12 cellular contexts compared by ENCODE assay signal in genomic region chr1:205183676-205184335, GRCh38. TPM values are rescaled to one million over a fixed set of nuclear protein-coding genes. Genes with fewer than 3 reads are reported as not detected.
DNase-seq lines count a peak whose midpoint lies in the region; ATAC-seq, FAIRE-seq and TF ChIP-seq lines count a peak whose summit lies in the region.
"Had no signal": no experiment of that assay in that cellular context is flagged by ENCODE, and none has a peak within 500 bp of the region (broad histone marks: within the 10 kb centered on the region; RNA-seq: fewer than 3 reads in every experiment).

No MANE protein-coding gene starts in this region.

- H3K4me1 Mint-ChIP-seq in brain = peaks cover 35% of the 10 kb centered on the region

- TF ChIP-seq CTCF in IMR-90 (conservative IDR thresholded peaks at IDR 0.05; ENCODE audit: low read depth, low read length) (no peak), brain (conservative IDR thresholded peaks at IDR 0.05) (no peak), OCI-LY7 (conservative IDR thresholded peaks at IDR 0.05; ENCODE audit: low read length) (no peak)

- H2AFZ ChIP-seq in IMR-90 (replicated peaks; ENCODE audit: low read length, poor library complexity) (no peak overlapping the region), OCI-LY7 (ENCODE audit: low read length) (no peak overlapping the region)

- H3K9me2 ChIP-seq in OCI-LY7 (ENCODE audit: insufficient read depth, low read length) = no peaks in the 10 kb centered on the region

- no peaks in the 10 kb centered on the region for H3K9me3 Mint-ChIP-seq in brain

- H3K4me1 ChIP-seq in IMR-90 (ENCODE audit: control insufficient read depth, insufficient read depth, low read length) (peaks cover 11% of the 10 kb centered on the region), muscle layer of duodenum (ENCODE audit: control insufficient read depth in 1 of 2, insufficient read depth in 2 of 2, low read length in 2 of 2) (peaks cover 0 to 15% of the 10 kb centered on the region in 2 donors), mesendoderm (ENCODE audit: control insufficient read depth, low read depth, low read length) (no peaks in the 10 kb centered on the region), OCI-LY7 (ENCODE audit: insufficient read depth, low read length, poor library complexity, severe bottlenecking) (no peaks in the 10 kb centered on the region)
- H3K4me1 ChIP-seq: right lobe of liver had no signal

- no peak overlapping the region for H2AK9ac ChIP-seq in IMR-90 (replicated peaks; ENCODE audit: low read depth, low read length, poor library complexity)

- H3K79me2 ChIP-seq in mesendoderm (ENCODE audit: control insufficient read depth, insufficient read depth, low read length) = no peaks in the 10 kb centered on the region
- H3K79me2 ChIP-seq in OCI-LY7 (ENCODE audit: insufficient read depth, low read depth, low read length) = no peaks in the 10 kb centered on the region

- peaks cover 6% of the 10 kb centered on the region; the same call in 1 of the 2 replicates for H3K36me3 ChIP-seq in IMR-90 (ENCODE audit: control insufficient read depth, insufficient read depth, low read length)
- H3K36me3 ChIP-seq in muscle layer of duodenum (ENCODE audit: control insufficient read depth in 1 of 2, insufficient read depth in 2 of 2, low read length in 2 of 2) = peaks cover 6% of the 10 kb centered on the region in 2 donors
- no peaks in the 10 kb centered on the region for H3K36me3 ChIP-seq in mesendoderm (ENCODE audit: control insufficient read depth, insufficient read depth, low read length)
- 0 out of 2 replicates have a peak, but pooled peaks cover 4% of the 10 kb centered on the region for H3K36me3 ChIP-seq in OCI-LY7 (ENCODE audit: insufficient read depth, low read length)
- H3K36me3 ChIP-seq: right lobe of liver had no signal

- H2BK5ac ChIP-seq in IMR-90 (ENCODE audit: low read depth, low read length, poor library complexity, severe bottlenecking) = peak overlapping the region; percentile 72
- H2BK5ac ChIP-seq in mesendoderm (ENCODE audit: low read length) = no peak overlapping the region

- H4K20me1 ChIP-seq in IMR-90 (ENCODE audit: insufficient read depth, low read length) = 0 out of 2 replicates have a peak, but pooled peaks cover 5% of the 10 kb centered on the region
- H4K20me1 ChIP-seq in OCI-LY7 (ENCODE audit: insufficient read depth, low read length) = no peaks in the 10 kb centered on the region

- no peak overlapping the region for H3K4me2 ChIP-seq in IMR-90 (ENCODE audit: low read depth, low read length)
- no peak overlapping the region for H3K4me2 ChIP-seq in mesendoderm (ENCODE audit: low read length)
- no peak overlapping the region for H3K4me2 ChIP-seq in OCI-LY7 (ENCODE audit: low read length)

- POLR2A ChIA-PET in IMR-90 (lab: Charles Lee; ENCODE audit: unreplicated experiment) = no interaction called here
- POLR2A ChIA-PET in OCI-LY7 (lab: Charles Lee) = interaction anchor here (1.3 kb wide), 1 partner anchor 61 kb away, joined by 3 read pairs; no protein-coding TSS in a partner anchor

- H3K27ac ChIP-seq in IMR-90 (ENCODE audit: insufficient read depth, low read length) = peak overlapping the region; percentile 39; the same call in 1 of the 2 replicates
- H3K27ac ChIP-seq in muscle layer of duodenum (ENCODE audit: low read length) = peak overlapping the region; percentile 19
- no peak overlapping the region for H3K27ac ChIP-seq in mesendoderm (ENCODE audit: low read depth, low read length)
- no peak overlapping the region for H3K27ac ChIP-seq in OCI-LY7 (ENCODE audit: low read depth, low read length, poor library complexity, severe bottlenecking)
- H3K27ac ChIP-seq: right lobe of liver, WERI-Rb-1 had no signal

- FAIRE-seq in RCC 7860 (lab: Jason Lieb, UNC) = no peak

- peak overlapping the region; percentile 24; the same call in 1 of the 2 replicates for H4K91ac ChIP-seq in IMR-90 (ENCODE audit: insufficient read depth, low read depth, low read length)

- peak; percentile 46 for ATAC-seq in IMR-90 (ENCODE audit: low read depth)
- no peak for ATAC-seq in GM19463 (IDR thresholded peaks at IDR 0.05; ENCODE audit: unreplicated experiment)
- ATAC-seq: right lobe of liver had no signal

- H3K9ac ChIP-seq in IMR-90 (ENCODE audit: low read depth, low read length) (no peak overlapping the region), mesendoderm (ENCODE audit: low read length) (no peak overlapping the region)

- peak overlapping the region; percentile 9; the same call in 1 of the 2 replicates for H3K18ac ChIP-seq in IMR-90 (ENCODE audit: low read depth, low read length)
- no peak overlapping the region for H3K18ac ChIP-seq in mesendoderm (ENCODE audit: low read length)

- dilution Hi-C loops in IMR-90 (cut with HindIII; ENCODE audit: low sequenced_read_pairs, unreplicated experiment) = no loop called here

- in situ Hi-C loops in IMR-90 (cut with MboI; ENCODE audit: low sequenced_read_pairs) = no loop called here

- H2AK5ac ChIP-seq in IMR-90 (ENCODE audit: low read depth, low read length) (peak overlapping the region; percentile 1; the same call in 1 of the 2 replicates), mesendoderm (ENCODE audit: low read length) (no peak overlapping the region)

- 0 out of 2 replicates have a peak overlapping the region, but pooled peaks have one; percentile 31 for H3K23ac ChIP-seq in IMR-90 (ENCODE audit: low read depth, low read length)
- H3K23ac ChIP-seq in mesendoderm (ENCODE audit: low read length) = no peak overlapping the region

- peaks cover 12% of the 10 kb centered on the region for H3K9me1 ChIP-seq in IMR-90 (ENCODE audit: insufficient read depth, low read length)

- H2BK120ac ChIP-seq in IMR-90 (ENCODE audit: low read depth, low read length) = peak overlapping the region; percentile 20
- no peak overlapping the region for H2BK120ac ChIP-seq in mesendoderm (ENCODE audit: low read depth, low read length)

- H3K56ac ChIP-seq in IMR-90 (ENCODE audit: extremely low read depth, insufficient read depth, low read length) (no peak overlapping the region), mesendoderm (ENCODE audit: low read length) (no peak overlapping the region)

- no peaks in the 10 kb centered on the region for H3K9me3 ChIP-seq in IMR-90 (ENCODE audit: control insufficient read depth, insufficient read depth, low read length)
- H3K9me3 ChIP-seq in muscle layer of duodenum (ENCODE audit: control insufficient read depth in 1 of 2, low read length in 2 of 2) = no peaks in the 10 kb centered on the region
- H3K9me3 ChIP-seq in OCI-LY7 (ENCODE audit: low read length) = no peaks in the 10 kb centered on the region
- H3K9me3 ChIP-seq: right lobe of liver had no signal

- no peak overlapping the region for H2BK20ac ChIP-seq in IMR-90 (ENCODE audit: low read depth, low read length)

- CTCF ChIA-PET in IMR-90 (lab: Yijun Ruan, JAX) (interaction anchor here (0.7 kb wide), 1 partner anchor 590 kb away, joined by 8 read pairs; no protein-coding TSS in a partner anchor), OCI-LY7 (lab: Charles Lee; ENCODE audit: unreplicated experiment) (no interaction called here)

- H3K79me1 ChIP-seq in IMR-90 (ENCODE audit: low read depth in 1 of 2, low read length in 2 of 2) = peaks cover 37 to 79% of the 10 kb centered on the region in 2 experiments
- peaks cover 2% of the 10 kb centered on the region for H3K79me1 ChIP-seq in mesendoderm (ENCODE audit: low read length)

- no peak overlapping the region for H4K5ac ChIP-seq in IMR-90 (ENCODE audit: low read depth, low read length)
- H4K5ac ChIP-seq in mesendoderm (ENCODE audit: low read length) = no peak overlapping the region

- peak overlapping the region; percentile 12 to 89 (median 71) for H3K27ac Mint-ChIP-seq in brain

- no peak overlapping the region; the same call in 1 of the 2 replicates for H3K4ac ChIP-seq in IMR-90 (ENCODE audit: low read depth, low read length)
- H3K4ac ChIP-seq in mesendoderm (ENCODE audit: low read depth, low read length) = no peak overlapping the region

- H3K27me3 ChIP-seq in IMR-90 (ENCODE audit: control insufficient read depth, insufficient read depth, low read length) (no peaks in the 10 kb centered on the region), muscle layer of duodenum (ENCODE audit: low read depth, low read length) (no peaks in the 10 kb centered on the region), mesendoderm (ENCODE audit: insufficient read depth, low read length, poor library complexity) (no peaks in the 10 kb centered on the region)
- H3K27me3 ChIP-seq: right lobe of liver had no signal

- no peak for TF ChIP-seq RAD21 in IMR-90 (IDR thresholded peaks at IDR 0.05; ENCODE audit: low read length)

- H3K14ac ChIP-seq in IMR-90 (replicated peaks; ENCODE audit: low read depth, low read length) = peak overlapping the region; percentile 66; the same call in 1 of the 2 replicates

- H2BK15ac ChIP-seq in IMR-90 (ENCODE audit: low read depth, low read length) (peak overlapping the region; percentile 20; the same call in 1 of the 3 replicates), mesendoderm (replicated peaks; ENCODE audit: low read depth) (no peak overlapping the region)

- no peaks in the 10 kb centered on the region for H3K27me3 Mint-ChIP-seq in brain

- WGBS in IMR-90 (ENCODE audit: extremely low coverage in 2 of 2, insufficient read length in 1 of 2), 2 experiments = no CpG with 5 or more reads among the region's 4 CpGs
- WGBS in mesendoderm (ENCODE audit: extremely low coverage, insufficient coverage, low lambda C conversion rate) = no CpG with 5 or more reads among the region's 4 CpGs

- BruUV-seq in IMR-90 (replicated peaks; lab: Mats Ljungman, UMichigan) = no TSS peak
- no TSS peak for BruUV-seq in OCI-LY7 (replicated peaks; lab: Mats Ljungman, UMichigan)

- no peak overlapping the region for H3K4me3 Mint-ChIP-seq in brain

- H3K4me3 ChIP-seq in IMR-90 (ENCODE audit: insufficient read depth, low read depth, low read length) (no peak overlapping the region), muscle layer of duodenum (ENCODE audit: low read depth in 1 of 2, low read length in 2 of 2) (no peak overlapping the region), mesendoderm (ENCODE audit: low read length) (no peak overlapping the region), OCI-LY7 (ENCODE audit: low read depth, low read length, poor library complexity, severe bottlenecking) (no peak overlapping the region)
- H3K4me3 ChIP-seq: right lobe of liver had no signal

- peaks cover 73% of the 10 kb centered on the region for H3K36me3 Mint-ChIP-seq in brain

- intact Hi-C loops in IMR-90 (cut with micrococcal nuclease) (no loop called here), OCI-LY7 (cut with micrococcal nuclease; ENCODE audit: unreplicated experiment) (no loop called here)

- DNase-seq in AG08396 (ENCODE audit: low spot score) (peak; percentile 10), IMR-90 (peak; percentile 54), mesendoderm (no peak), RCC 7860 (ENCODE audit: low spot score) (no peak), OCI-LY7 (ENCODE audit: low spot score) (no peak)
- DNase-seq: cortex of kidney, NCI-H526 treated with DMSO at 0.1 percent for 48 hours, right lobe of liver, WERI-Rb-1 had no signal

- TF ChIP-seq POLR2A in IMR-90 (IDR thresholded peaks at IDR 0.05; ENCODE audit: low read depth, low read length) = no peak

- H4K8ac ChIP-seq in IMR-90 (ENCODE audit: low read depth in 2 of 2, low read length in 2 of 2) (no peak overlapping the region; a peak in 1 of 4 replicates), mesendoderm (ENCODE audit: low read depth, low read length) (no peak overlapping the region)

RNA-seq across cellular contexts. Expression of gene DSTYK, which starts 27.7 kb away (rescaled TPM):
- total RNA-seq in IMR-90 (2012; rRNA removed) = 18.3 and 19.2 TPM in 2 replicates
- polyA plus RNA-seq in IMR-90 (2012; rRNA removed) = 7.2 and 8.0 TPM in 2 replicates
- 2.9 and 3.2 TPM in 2 replicates for polyA plus RNA-seq in IMR-90 (2012; cell fraction: cytosol; rRNA removed)
- 1.8 and 5.1 TPM in 2 replicates for polyA plus RNA-seq in IMR-90 (2012; cell fraction: nucleus; rRNA removed; ENCODE audit: low replicate concordance)
- polyA plus RNA-seq in brain (ENCODE audit: insufficient read depth, low read depth, low replicate concordance) = 9.4 TPM
- polyA plus RNA-seq in mesendoderm (2013, experiment 1 of 2) = 3.8 TPM
- polyA plus RNA-seq in mesendoderm (2013, experiment 2 of 2) = 3.6 TPM
- 4.7 and 5.0 TPM in 2 replicates for total RNA-seq in OCI-LY7 (2014; rRNA removed; shearing (Covaris generic))
- total RNA-seq in OCI-LY7 (2022) = 6.6 TPM in 2 replicates

RNA-seq across cellular contexts. Expression of gene TMCC2, which starts 43.9 kb away (rescaled TPM):
- total RNA-seq in IMR-90 (2012; rRNA removed) (2.0 and 2.2 TPM in 2 replicates), OCI-LY7 (2022) (5.2 and 6.2 TPM in 2 replicates)
- polyA plus RNA-seq in IMR-90 (2012; rRNA removed) (4.2 and 4.6 TPM in 2 replicates), brain (ENCODE audit: insufficient read depth, low read depth, low replicate concordance) (106 TPM)
- 4.5 and 5.0 TPM in 2 replicates for polyA plus RNA-seq in IMR-90 (2012; cell fraction: cytosol; rRNA removed)
- 4.4 and 7.7 TPM in 2 replicates for polyA plus RNA-seq in IMR-90 (2012; cell fraction: nucleus; rRNA removed; ENCODE audit: low replicate concordance)
- polyA plus RNA-seq in mesendoderm (2013, experiment 1 of 2) = 3.2 TPM
- polyA plus RNA-seq in mesendoderm (2013, experiment 2 of 2) = 3.2 TPM
- total RNA-seq in OCI-LY7 (2014; rRNA removed; shearing (Covaris generic)) = 7.0 and 7.8 TPM in 2 replicates

Comparison
In these comparisons a context has a peak if more than half of its experiments do, and no peak if none do; other contexts are left out.
1. DNase-seq: peak in AG08396 (single experiment) and IMR-90 (single experiment); none in mesendoderm (single experiment), RCC 7860 (single experiment) and OCI-LY7 (single experiment).
2. H3K27ac ChIP-seq: peak in IMR-90 (single experiment) and muscle layer of duodenum (single experiment); none in mesendoderm (single experiment) and OCI-LY7 (single experiment).